Comparison of ENCODE assay signal across 23 cellular contexts in genomic region chr2:7523557-7524210, GRCh38.
A peak's percentile ranks its signal among the peaks of the same experiment; 100 is the strongest.
DNase-seq lines count a peak whose midpoint lies in the region; ATAC-seq, FAIRE-seq and TF ChIP-seq lines count a peak whose summit lies in the region.
"Had no signal": no experiment of that assay in that cellular context is flagged by ENCODE, and none has a peak within 500 bp of the region (broad histone marks: within the 10 kb centered on the region; RNA-seq: fewer than 3 reads in every experiment).

No MANE protein-coding gene starts in this region.

- peaks cover 3% of the 10 kb centered on the region for H3K27me3 ChIP-seq in astrocyte (ENCODE audit: insufficient read depth, low read length)
- no peaks in the 10 kb centered on the region for H3K27me3 ChIP-seq in gastrocnemius medialis
- H3K27me3 ChIP-seq: BLaER1, cardiac muscle cell, tibial artery had no signal

- H3K27ac ChIP-seq in astrocyte (ENCODE audit: low read depth, low read length) (no peak overlapping the region), gastrocnemius medialis (no peak overlapping the region)
- H3K27ac ChIP-seq: BLaER1, cardiac muscle cell, tibial artery, WERI-Rb-1 had no signal

- no peak overlapping the region for H3K9ac ChIP-seq in astrocyte (ENCODE audit: low read length)
- H3K9ac ChIP-seq: BLaER1 had no signal

- H3K36me3 ChIP-seq in astrocyte (ENCODE audit: insufficient read depth, low read length) (no peaks in the 10 kb centered on the region), gastrocnemius medialis (no peaks in the 10 kb centered on the region)
- H3K36me3 ChIP-seq: BLaER1, cardiac muscle cell, tibial artery, WERI-Rb-1 had no signal

- no peak for DNase-seq in activated CD4-positive, alpha-beta T cell treated with anti-CD3 and anti-CD28 coated beads, Interleukin-2, amount 10 ng/mL, durations not matched to agents 24 days and 14 days
- DNase-seq in activated CD4-positive, alpha-beta T cell treated with anti-CD3 and anti-CD28 coated beads for 1 hour = no peak
- DNase-seq in CD1c-positive myeloid dendritic cell (ENCODE audit: extremely low spot score) (peak; percentile 13), astrocyte (ENCODE audit: low read depth) (no peak), NAMALWA (ENCODE audit: low spot score) (no peak), gastrocnemius medialis (no peak)
- DNase-seq in T-helper 2 cell treated with Interferon-gamma antibody and Interleukin-4, amounts not matched to agents 5 μg/mL and 100 μg/mL, for 36 hours (ENCODE audit: low spot score) = peak; percentile 55
- DNase-seq: activated CD4-positive, alpha-beta T cell treated with anti-CD3 and anti-CD28 coated beads, Interleukin-2, amount 50 U/mL, for 48 hours; Calu3; cortex of kidney; endodermal cell; kidney glomerular epithelial cell; NCI-H1092; NCI-H2029 treated with DMSO at 0.1 percent for 48 hours; stimulated activated naive B cell treated with anti-CD40 and anti-IgM and Interleukin-4, amounts not matched to agents 10 μg/mL and 1 μg/mL and 100 μg/mL, for 72 hours; T-helper 17 cell; tibial artery; WERI-Rb-1 had no signal

- TF ChIP-seq POLR2A in gastrocnemius medialis (IDR thresholded peaks at IDR 0.05) = no peak

- TF ChIP-seq CTCF in astrocyte (IDR thresholded peaks at IDR 0.05; ENCODE audit: insufficient read depth, low read depth, low read length) (no peak), gastrocnemius medialis (IDR thresholded peaks at IDR 0.05 in 4 of 5, conservative IDR thresholded peaks at IDR 0.05 in 1 of 5) (no peak)

- peak overlapping the region; percentile 63 for H3K4me3 Mint-ChIP-seq in activated CD4-positive, alpha-beta T cell treated with anti-CD3 and anti-CD28 coated beads, Interleukin-2, amount 10 ng/mL, durations not matched to agents 24 days and 14 days
- H3K4me3 Mint-ChIP-seq in T-helper 2 cell treated with Interferon-gamma antibody and Interleukin-4, amounts not matched to agents 5 μg/mL and 100 μg/mL, for 36 hours = peak overlapping the region; percentile 33
- no peak overlapping the region for H3K4me3 Mint-ChIP-seq in astrocyte (ENCODE audit: unreplicated experiment)
- H3K4me3 Mint-ChIP-seq: endodermal cell; stimulated activated naive B cell treated with anti-CD40 and anti-IgM and Interleukin-4, amounts not matched to agents 10 μg/mL and 1 μg/mL and 100 μg/mL, for 72 hours; T-helper 17 cell had no signal

- H3K9me3 Mint-ChIP-seq in activated CD4-positive, alpha-beta T cell treated with anti-CD3 and anti-CD28 coated beads, Interleukin-2, amount 10 ng/mL, durations not matched to agents 24 days and 14 days = peaks cover 44% of the 10 kb centered on the region
- peaks cover 30% of the 10 kb centered on the region for H3K9me3 Mint-ChIP-seq in T-helper 2 cell treated with Interferon-gamma antibody and Interleukin-4, amounts not matched to agents 5 μg/mL and 100 μg/mL, for 36 hours
- H3K9me3 Mint-ChIP-seq in astrocyte (ENCODE audit: unreplicated experiment) = peaks cover 6% of the 10 kb centered on the region

- H3K27me3 Mint-ChIP-seq in activated CD4-positive, alpha-beta T cell treated with anti-CD3 and anti-CD28 coated beads, Interleukin-2, amount 10 ng/mL, durations not matched to agents 24 days and 14 days = no peaks in the 10 kb centered on the region
- H3K27me3 Mint-ChIP-seq in T-helper 2 cell treated with Interferon-gamma antibody and Interleukin-4, amounts not matched to agents 5 μg/mL and 100 μg/mL, for 36 hours (ENCODE audit: low read depth) = no peaks in the 10 kb centered on the region
- H3K27me3 Mint-ChIP-seq in astrocyte (ENCODE audit: low read depth, unreplicated experiment) = no peaks in the 10 kb centered on the region

- no peak for ATAC-seq in GM19463 (IDR thresholded peaks at IDR 0.05; ENCODE audit: unreplicated experiment)
- ATAC-seq in gastrocnemius medialis = no peak
- ATAC-seq: HepG2; stimulated activated naive B cell treated with anti-CD40 and anti-IgM and Interleukin-4, amounts not matched to agents 10 μg/mL and 1 μg/mL and 100 μg/mL, for 72 hours; T-helper 17 cell had no signal

- no peak overlapping the region for H2AFZ ChIP-seq in astrocyte (ENCODE audit: low read depth, low read length)

- peak overlapping the region; percentile 98 for H3K27ac Mint-ChIP-seq in activated CD4-positive, alpha-beta T cell treated with anti-CD3 and anti-CD28 coated beads, Interleukin-2, amount 10 ng/mL, durations not matched to agents 24 days and 14 days
- H3K27ac Mint-ChIP-seq in T-helper 2 cell treated with Interferon-gamma antibody and Interleukin-4, amounts not matched to agents 5 μg/mL and 100 μg/mL, for 36 hours = peak overlapping the region; percentile 87
- H3K27ac Mint-ChIP-seq in astrocyte (ENCODE audit: unreplicated experiment) = no peak overlapping the region
- H3K27ac Mint-ChIP-seq: endodermal cell; stimulated activated naive B cell treated with anti-CD40 and anti-IgM and Interleukin-4, amounts not matched to agents 10 μg/mL and 1 μg/mL and 100 μg/mL, for 72 hours; T-helper 17 cell had no signal

- H3K4me3 ChIP-seq in astrocyte (ENCODE audit: insufficient read depth, low read depth, low read length) (no peak overlapping the region), gastrocnemius medialis (no peak overlapping the region)
- H3K4me3 ChIP-seq: BLaER1, cardiac muscle cell, tibial artery had no signal

- H3K4me2 ChIP-seq in astrocyte (ENCODE audit: low read length) = no peak overlapping the region
- H3K4me2 ChIP-seq: BLaER1 had no signal

- FAIRE-seq in astrocyte (lab: Jason Lieb, UNC) = peak; percentile 20
- FAIRE-seq: H1, HepG2 had no signal

- intact Hi-C loops in activated CD4-positive, alpha-beta T cell treated with anti-CD3 and anti-CD28 coated beads, Interleukin-2, amount 10 ng/mL, durations not matched to agents 24 days and 14 days (cut with micrococcal nuclease) = loop anchor here (1.0 to 10.0 kb wide), 6 partner anchors 73 to 1159 kb away; partner anchors contain the start of gene ID2
- intact Hi-C loops in gastrocnemius medialis (cut with DNase I; ENCODE audit: low total_unique reads) = no loop called here

- H3K4me1 Mint-ChIP-seq in activated CD4-positive, alpha-beta T cell treated with anti-CD3 and anti-CD28 coated beads, Interleukin-2, amount 10 ng/mL, durations not matched to agents 24 days and 14 days = peaks cover 52% of the 10 kb centered on the region
- H3K4me1 Mint-ChIP-seq in T-helper 2 cell treated with Interferon-gamma antibody and Interleukin-4, amounts not matched to agents 5 μg/mL and 100 μg/mL, for 36 hours (ENCODE audit: low read depth) = peaks cover 57% of the 10 kb centered on the region
- peaks cover 2% of the 10 kb centered on the region for H3K4me1 Mint-ChIP-seq in astrocyte (ENCODE audit: low read depth, unreplicated experiment)
- H3K4me1 Mint-ChIP-seq: stimulated activated naive B cell treated with anti-CD40 and anti-IgM and Interleukin-4, amounts not matched to agents 10 μg/mL and 1 μg/mL and 100 μg/mL, for 72 hours; T-helper 17 cell had no signal

- H3K4me1 ChIP-seq in astrocyte (ENCODE audit: insufficient read depth, low read length) (no peaks in the 10 kb centered on the region), gastrocnemius medialis (no peaks in the 10 kb centered on the region)
- H3K4me1 ChIP-seq: BLaER1, tibial artery had no signal

- H3K79me2 ChIP-seq in astrocyte (ENCODE audit: insufficient read depth, low read length) = no peaks in the 10 kb centered on the region

- in situ Hi-C loops in gastrocnemius medialis (cut with MboI; ENCODE audit: low sequenced_read_pairs in 4 of 4) = no loop called here

- no peaks in the 10 kb centered on the region for H4K20me1 ChIP-seq in astrocyte (ENCODE audit: insufficient read depth, low read length)
- H4K20me1 ChIP-seq: BLaER1 had no signal

- H3K9me3 ChIP-seq in astrocyte (ENCODE audit: insufficient read depth, low read depth, low read length) = no peaks in the 10 kb centered on the region
- H3K9me3 ChIP-seq in gastrocnemius medialis = no peaks in the 10 kb centered on the region
- H3K9me3 ChIP-seq: tibial artery had no signal

- peaks cover 30% of the 10 kb centered on the region for H3K36me3 Mint-ChIP-seq in activated CD4-positive, alpha-beta T cell treated with anti-CD3 and anti-CD28 coated beads, Interleukin-2, amount 10 ng/mL, durations not matched to agents 24 days and 14 days (ENCODE audit: low read depth)
- peaks cover 21% of the 10 kb centered on the region for H3K36me3 Mint-ChIP-seq in T-helper 2 cell treated with Interferon-gamma antibody and Interleukin-4, amounts not matched to agents 5 μg/mL and 100 μg/mL, for 36 hours (ENCODE audit: low read depth)
- no peaks in the 10 kb centered on the region for H3K36me3 Mint-ChIP-seq in astrocyte (ENCODE audit: low read depth, unreplicated experiment)
- H3K36me3 Mint-ChIP-seq: stimulated activated naive B cell treated with anti-CD40 and anti-IgM and Interleukin-4, amounts not matched to agents 10 μg/mL and 1 μg/mL and 100 μg/mL, for 72 hours had no signal

Comparison
In these comparisons a context has a peak if more than half of its experiments do, and no peak if none do; other contexts are left out.
1. DNase-seq: peak in CD1c-positive myeloid dendritic cell (single experiment) and T-helper 2 cell treated with Interferon-gamma antibody and Interleukin-4, amounts not matched to agents 5 μg/mL and 100 μg/mL, for 36 hours (single experiment); none in activated CD4-positive, alpha-beta T cell treated with anti-CD3 and anti-CD28 coated beads, Interleukin-2, amount 10 ng/mL, durations not matched to agents 24 days and 14 days (single experiment), activated CD4-positive, alpha-beta T cell treated with anti-CD3 and anti-CD28 coated beads for 1 hour (single experiment), astrocyte (single experiment), NAMALWA (single experiment) and gastrocnemius medialis (0 of 2).